ENCODE assay signal across 17 cellular contexts in the genomic region with DNA sequence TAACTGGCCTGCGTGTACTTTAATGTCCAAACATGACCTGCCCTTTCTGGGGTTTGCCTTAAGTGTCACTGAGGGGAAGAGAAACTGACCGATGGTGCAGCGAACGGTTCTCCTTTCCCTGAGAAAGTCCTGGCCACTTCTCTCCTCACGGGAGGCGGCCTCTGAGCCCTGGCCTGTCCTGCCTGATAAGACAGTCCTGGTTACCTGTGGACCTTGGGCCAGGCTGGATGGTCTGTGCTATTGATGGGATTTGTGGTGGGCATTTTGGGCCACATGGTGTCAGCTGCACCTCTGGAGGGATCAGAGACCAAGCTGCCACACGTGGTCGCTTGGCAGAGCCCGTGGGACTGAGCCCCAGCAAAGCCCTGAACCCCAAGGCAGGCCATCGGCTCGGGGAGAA. TPM values are rescaled to one million over a fixed set of nuclear protein-coding genes. Genes with fewer than 3 reads are reported as not detected.
"Had no signal": no experiment of that assay in that cellular context is flagged by ENCODE, and none has a peak within 500 bp of the region (broad histone marks: within the 10 kb centered on the region; RNA-seq: fewer than 3 reads in every experiment).

No MANE protein-coding gene starts in this region.

- H3K9ac ChIP-seq: parathyroid adenoma had no signal

- H3K4me1 ChIP-seq: gastrocnemius medialis, parathyroid adenoma, tibial artery had no signal

- H3K79me2 ChIP-seq: parathyroid adenoma had no signal

- H2AFZ ChIP-seq: parathyroid adenoma had no signal

- H3K9me3 ChIP-seq: gastrocnemius medialis, tibial artery had no signal

- H3K4me3 ChIP-seq: gastrocnemius medialis, spleen, tibial artery had no signal

- H3K36me3 ChIP-seq: gastrocnemius medialis, spleen, tibial artery had no signal

- H3K27ac ChIP-seq: gastrocnemius medialis, parathyroid adenoma, tibial artery had no signal

- ATAC-seq: activated CD8-positive, alpha-beta T cell treated with anti-CD3 and anti-CD28 coated beads for 36 hours; activated naive CD8-positive, alpha-beta T cell treated with anti-CD3 and anti-CD28 coated beads, Interleukin-2, amount 50 U/mL, for 24 hours; esophagus mucosa; gastrocnemius medialis; naive thymus-derived CD8-positive, alpha-beta T cell had no signal

- DNase-seq: activated CD4-positive, alpha-beta T cell treated with anti-CD3 and anti-CD28 coated beads, Interleukin-2, amount 10 ng/mL, durations not matched to agents 24 days and 14 days; activated CD8-positive, alpha-beta T cell treated with anti-CD3 and anti-CD28 coated beads for 36 hours; activated naive CD4-positive, alpha-beta T cell treated with anti-CD3 and anti-CD28 coated beads, Interleukin-2, amount 10 ng/mL, durations not matched to agents 7 days and 5 days; activated naive CD8-positive, alpha-beta T cell treated with anti-CD3 and anti-CD28 coated beads, Interleukin-2, amount 50 U/mL, for 24 hours; activated T-cell treated with anti-CD3 and anti-CD28 coated beads, Interleukin-2, amount 50 U/mL, for 24 hours; cortex of kidney; effector CD8-positive, alpha-beta T cell; gastrocnemius medialis; mesendoderm; spleen; stimulated activated naive CD4-positive, alpha-beta T cell; T-cell; T-helper 9 cell; tibial artery had no signal

RNA-seq across cellular contexts. Expression of a gene that starts 11.6 kb away (rescaled TPM):
- total RNA-seq: activated CD4-positive, alpha-beta T cell treated with anti-CD3 and anti-CD28 coated beads, Interleukin-2, amount 10 ng/mL, durations not matched to agents 24 days and 14 days; activated CD8-positive, alpha-beta T cell treated with anti-CD3 and anti-CD28 coated beads for 36 hours; esophagus mucosa; naive thymus-derived CD8-positive, alpha-beta T cell had no signal
- polyA plus RNA-seq: naive thymus-derived CD8-positive, alpha-beta T cell had no signal
